23 cellular contexts compared by ENCODE assay signal in the genomic region with DNA sequence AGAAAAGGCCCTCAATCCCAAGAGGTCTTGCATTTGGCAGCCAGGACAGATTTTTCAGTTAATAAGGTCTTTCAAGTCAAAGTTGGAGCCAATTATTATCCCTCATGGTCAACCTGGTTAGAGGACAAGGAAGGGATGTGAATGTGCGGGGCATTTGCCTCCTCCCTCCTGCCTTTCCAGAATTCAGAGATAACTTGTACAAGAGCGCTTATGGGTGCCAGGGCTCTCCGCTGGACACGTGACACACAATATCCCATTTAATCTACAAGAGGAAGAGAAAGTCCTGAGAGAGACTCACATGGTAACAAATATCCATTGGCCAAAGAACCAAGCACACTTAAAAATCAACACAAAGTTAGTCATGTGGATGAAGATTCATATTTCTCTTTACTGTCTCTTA.
DNase-seq lines count a peak whose midpoint lies in the region; ATAC-seq and TF ChIP-seq lines count a peak whose summit lies in the region.
"Had no signal": no experiment of that assay in that cellular context is flagged by ENCODE, and none has a peak within 500 bp of the region (broad histone marks: within the 10 kb centered on the region; RNA-seq: fewer than 3 reads in every experiment).

No MANE protein-coding gene starts in this region.

- no peaks in the 10 kb centered on the region for H3K79me2 ChIP-seq in GM23338 (replicated peaks; ENCODE audit: insufficient read depth)

- H2AFZ ChIP-seq in GM23338 = peak overlapping the region; percentile 74; the same call in 1 of the 2 replicates

- H3K4me1 ChIP-seq in cardiac muscle cell (ENCODE audit: low read depth) = peaks cover 13% of the 10 kb centered on the region
- H3K4me1 ChIP-seq in left ventricle myocardium inferior = peaks cover 16% of the 10 kb centered on the region
- H3K4me1 ChIP-seq in GM23338 (ENCODE audit: insufficient read depth) = no peaks in the 10 kb centered on the region
- H3K4me1 ChIP-seq in endodermal cell (ENCODE audit: control insufficient read depth, insufficient read depth, low read length) = no peaks in the 10 kb centered on the region
- H3K4me1 ChIP-seq: A549; BE2C; BLaER1 treated with 17β-estradiol and CSF1 and Interleukin-3, amounts not matched to agents 10 nM and 100 nM had no signal

- H3K4me3 Mint-ChIP-seq in GM23338 (no peak overlapping the region), endodermal cell (no peak overlapping the region)
- H3K4me3 Mint-ChIP-seq in activated CD8-positive, alpha-beta memory T cell treated with anti-CD3 and anti-CD28 coated beads, Interleukin-2, amount 10 ng/mL, durations not matched to agents 7 days and 5 days = no peak overlapping the region
- H3K4me3 Mint-ChIP-seq: CD14-positive monocyte; CD4-positive, alpha-beta T cell; CD8-positive, alpha-beta memory T cell had no signal

- no peaks in the 10 kb centered on the region for H3K36me3 Mint-ChIP-seq in GM23338 (ENCODE audit: low read depth)
- no peaks in the 10 kb centered on the region for H3K36me3 Mint-ChIP-seq in endodermal cell (ENCODE audit: low read depth)
- no peaks in the 10 kb centered on the region for H3K36me3 Mint-ChIP-seq in activated CD8-positive, alpha-beta memory T cell treated with anti-CD3 and anti-CD28 coated beads, Interleukin-2, amount 10 ng/mL, durations not matched to agents 7 days and 5 days
- H3K36me3 Mint-ChIP-seq: CD14-positive monocyte; CD8-positive, alpha-beta memory T cell had no signal

- H3F3A ChIP-seq in GM23338 (replicated peaks; ENCODE audit: low read depth) = no peaks in the 10 kb centered on the region

- no peaks in the 10 kb centered on the region for H3K9me2 ChIP-seq in GM23338 (ENCODE audit: insufficient read depth)

- DNase-seq in cardiac muscle cell (ENCODE audit: low read depth in 1 of 2, low spot score in 1 of 2) = no peak
- DNase-seq in left ventricle myocardium inferior = no peak
- DNase-seq in GM23338 (ENCODE audit: low spot score) = no peak
- peak; percentile 23 for DNase-seq in endodermal cell
- no peak for DNase-seq in activated CD8-positive, alpha-beta memory T cell treated with anti-CD3 and anti-CD28 coated beads, Interleukin-2, amount 10 ng/mL, durations not matched to agents 7 days and 5 days
- DNase-seq: 8988T; ACHN; AML-193; BE2C; CD4-positive, alpha-beta T cell; CD8-positive, alpha-beta memory T cell; DMS 273 treated with DMSO at 0.1 percent for 48 hours; DMS79; EL; GDM1; GOT3; H7; HCEC 1CT had no signal

- H3K4me3 ChIP-seq in cardiac muscle cell (no peak overlapping the region), left ventricle myocardium inferior (no peak overlapping the region), GM23338 (no peak overlapping the region), endodermal cell (ENCODE audit: low read length) (no peak overlapping the region)
- H3K4me3 ChIP-seq: A549; BLaER1 treated with 17β-estradiol and CSF1 and Interleukin-3, amounts not matched to agents 10 nM and 100 nM; GM12878 had no signal

- ATAC-seq in GM23338 (no peak), HG03521 (IDR thresholded peaks at IDR 0.05; ENCODE audit: unreplicated experiment) (no peak)
- no peak for ATAC-seq in activated CD8-positive, alpha-beta memory T cell treated with anti-CD3 and anti-CD28 coated beads, Interleukin-2, amount 10 ng/mL, durations not matched to agents 7 days and 5 days
- ATAC-seq: A549, GM12878 had no signal

- H3K27me3 Mint-ChIP-seq in GM23338 (ENCODE audit: insufficient read depth, low read depth, poor library complexity) (no peaks in the 10 kb centered on the region), endodermal cell (ENCODE audit: insufficient read depth) (peaks cover 9% of the 10 kb centered on the region)
- H3K27me3 Mint-ChIP-seq in activated CD8-positive, alpha-beta memory T cell treated with anti-CD3 and anti-CD28 coated beads, Interleukin-2, amount 10 ng/mL, durations not matched to agents 7 days and 5 days = peaks cover 9% of the 10 kb centered on the region

- TF ChIP-seq CTCF in cardiac muscle cell (IDR thresholded peaks at IDR 0.05; ENCODE audit: low read depth, low read length) (no peak), left ventricle myocardium inferior (IDR thresholded peaks at IDR 0.05; ENCODE audit: borderline replicate concordance) (no peak), GM23338 (conservative IDR thresholded peaks at IDR 0.05; ENCODE audit: low read depth in 2 of 2) (no peak), endodermal cell (conservative IDR thresholded peaks at IDR 0.05) (no peak)

- no peak overlapping the region for H3K9ac ChIP-seq in endodermal cell (ENCODE audit: extremely low read depth, low read length, poor library complexity, severe bottlenecking)
- H3K9ac ChIP-seq: BLaER1 treated with 17β-estradiol and CSF1 and Interleukin-3, amounts not matched to agents 10 nM and 100 nM had no signal

- H3K27ac ChIP-seq in cardiac muscle cell (peak overlapping the region; percentile 69), left ventricle myocardium inferior (replicated peaks) (no peak overlapping the region), GM23338 (ENCODE audit: low read depth) (no peak overlapping the region), endodermal cell (ENCODE audit: low read depth, low read length) (no peak overlapping the region)
- H3K27ac ChIP-seq: A549; BLaER1 treated with 17β-estradiol and CSF1 and Interleukin-3, amounts not matched to agents 10 nM and 100 nM had no signal

- CTCF ChIA-PET in activated CD8-positive, alpha-beta memory T cell treated with anti-CD3 and anti-CD28 coated beads, Interleukin-2, amount 10 ng/mL, durations not matched to agents 7 days and 5 days (lab: Charles Lee) = no interaction called here

- H3K9me3 Mint-ChIP-seq in GM23338 (no peaks in the 10 kb centered on the region), endodermal cell (no peaks in the 10 kb centered on the region)
- no peaks in the 10 kb centered on the region for H3K9me3 Mint-ChIP-seq in activated CD8-positive, alpha-beta memory T cell treated with anti-CD3 and anti-CD28 coated beads, Interleukin-2, amount 10 ng/mL, durations not matched to agents 7 days and 5 days (ENCODE audit: low read depth)

- H3K4me1 Mint-ChIP-seq in GM23338 = no peaks in the 10 kb centered on the region; the same call in 2 of the 3 replicates
- no peaks in the 10 kb centered on the region for H3K4me1 Mint-ChIP-seq in endodermal cell
- H3K4me1 Mint-ChIP-seq in activated CD8-positive, alpha-beta memory T cell treated with anti-CD3 and anti-CD28 coated beads, Interleukin-2, amount 10 ng/mL, durations not matched to agents 7 days and 5 days = no peaks in the 10 kb centered on the region
- H3K4me1 Mint-ChIP-seq: CD14-positive monocyte; CD8-positive, alpha-beta memory T cell had no signal

- H3K27me3 ChIP-seq in cardiac muscle cell (no peaks in the 10 kb centered on the region), left ventricle myocardium inferior (ENCODE audit: low read depth) (peaks cover 10% of the 10 kb centered on the region), GM23338 (ENCODE audit: insufficient read depth) (no peaks in the 10 kb centered on the region), endodermal cell (ENCODE audit: control insufficient read depth, insufficient read depth, low read length, poor library complexity, severe bottlenecking) (peaks cover 5% of the 10 kb centered on the region)
- H3K27me3 ChIP-seq: BLaER1 treated with 17β-estradiol and CSF1 and Interleukin-3, amounts not matched to agents 10 nM and 100 nM had no signal

- no peaks in the 10 kb centered on the region for H3K9me3 ChIP-seq in cardiac muscle cell (ENCODE audit: low read depth)
- peaks cover 8% of the 10 kb centered on the region for H3K9me3 ChIP-seq in left ventricle myocardium inferior (replicated peaks)
- H3K9me3 ChIP-seq in endodermal cell (ENCODE audit: control insufficient read depth, low read length) = no peaks in the 10 kb centered on the region
- H3K9me3 ChIP-seq: A549, BE2C had no signal

- H4K20me1 ChIP-seq in GM23338 (replicated peaks; ENCODE audit: insufficient read depth) = no peaks in the 10 kb centered on the region
- H4K20me1 ChIP-seq: BLaER1 treated with 17β-estradiol and CSF1 and Interleukin-3, amounts not matched to agents 10 nM and 100 nM had no signal

- intact Hi-C loops in left ventricle myocardium inferior (cut with micrococcal nuclease) = no loop called here

- H3K27ac Mint-ChIP-seq in GM23338 (no peak overlapping the region), endodermal cell (no peak overlapping the region)
- H3K27ac Mint-ChIP-seq in activated CD8-positive, alpha-beta memory T cell treated with anti-CD3 and anti-CD28 coated beads, Interleukin-2, amount 10 ng/mL, durations not matched to agents 7 days and 5 days = no peak overlapping the region
- H3K27ac Mint-ChIP-seq: CD14-positive monocyte; CD4-positive, alpha-beta T cell; CD8-positive, alpha-beta memory T cell had no signal

- 98 to 100% methylated on average over 1 to 4 of the region's 4 CpGs for WGBS in endodermal cell (ENCODE audit: insufficient coverage in 1 of 2, insufficient read length in 1 of 2), 2 experiments

- H3K36me3 ChIP-seq in cardiac muscle cell (no peaks in the 10 kb centered on the region), left ventricle myocardium inferior (no peaks in the 10 kb centered on the region), GM23338 (ENCODE audit: insufficient read depth) (no peaks in the 10 kb centered on the region), endodermal cell (ENCODE audit: control insufficient read depth, insufficient read depth, low read length) (no peaks in the 10 kb centered on the region)
- H3K36me3 ChIP-seq: BE2C; BLaER1 treated with 17β-estradiol and CSF1 and Interleukin-3, amounts not matched to agents 10 nM and 100 nM had no signal

- no peak overlapping the region for H3K4me2 ChIP-seq in GM23338
- H3K4me2 ChIP-seq: A549; BLaER1 treated with 17β-estradiol and CSF1 and Interleukin-3, amounts not matched to agents 10 nM and 100 nM had no signal

TF ChIP-seq in GM23338, 12 proteins besides CTCF, POLR2A, EP300 and RAD21:
- TF ChIP-seq NANOG (IDR thresholded peaks at IDR 0.05; ENCODE audit: borderline replicate concordance) (no peak), POLR2AphosphoS5 (IDR thresholded peaks at IDR 0.05; ENCODE audit: low read depth) (no peak)
